ENCODE assay signal across 8 cellular contexts in genomic region chrX:64394874-64395567, GRCh38. TPM values are rescaled to one million over a fixed set of nuclear protein-coding genes. Genes with fewer than 3 reads are reported as not detected.
A peak's percentile ranks its signal among the peaks of the same experiment; 100 is the strongest.
DNase-seq lines count a peak whose midpoint lies in the region; ATAC-seq, FAIRE-seq and TF ChIP-seq lines count a peak whose summit lies in the region.

Gene MTMR8 (minus strand): TSS chrX:64395452. CDS start chrX:64395363, 89 bp downstream.

- peak; percentile 74 for DNase-seq in CD1c-positive myeloid dendritic cell (ENCODE audit: extremely low spot score)
- DNase-seq in HL-60 (ENCODE audit: low read depth in 1 of 2, low spot score in 1 of 2) = peak; percentile 51 to 76
- DNase-seq in RCC 7860 (ENCODE audit: low spot score) = peak; percentile 11
- peak; percentile 20 for DNase-seq in activated gamma-delta T cell (lab: John Stamatoyannopoulos, UW)
- peak; percentile 73 for DNase-seq in Right ventricle myocardium superior
- DNase-seq in pancreas = peak; percentile 72 to 91 (median 82)
- peak; percentile 18 for DNase-seq in thoracic aorta (ENCODE audit: low spot score)

- FAIRE-seq in RCC 7860 (lab: Jason Lieb, UNC) (peak; percentile 22), pancreas (lab: Jason Lieb, UNC) (no peak)

- TF ChIP-seq CTCF in HL-60 (IDR thresholded peaks at IDR 0.05; ENCODE audit: insufficient read depth, low read length) (no peak), pancreas (IDR thresholded peaks at IDR 0.05) (no peak), thoracic aorta (IDR thresholded peaks at IDR 0.05) (no peak)

- no peaks in the 10 kb centered on the region for H3K4me1 ChIP-seq in pancreas
- peaks cover 0 to 4% of the 10 kb centered on the region in 2 donors for H3K4me1 ChIP-seq in thoracic aorta (ENCODE audit: control insufficient read depth in 1 of 2, low read depth in 2 of 2)

- intact Hi-C loops in Right ventricle myocardium superior (cut with DNase I) (no loop called here), pancreas (cut with DNase I) (no loop called here)

- H3K36me3 ChIP-seq in pancreas = no peaks in the 10 kb centered on the region
- no peaks in the 10 kb centered on the region for H3K36me3 ChIP-seq in thoracic aorta

- ATAC-seq in GM19467 (IDR thresholded peaks at IDR 0.05; ENCODE audit: unreplicated experiment) (peak; percentile 88), Right ventricle myocardium superior (ENCODE audit: poor library complexity) (peak; percentile 82), pancreas (peak; percentile 98 to 99 (median 98)), thoracic aorta (ENCODE audit: insufficient number of reproducible peaks, low FRiP score, low read depth) (peak; percentile 79)

- H3K27ac ChIP-seq in HL-60 (replicated peaks) (peak within 1 kb of the TSS; percentile 62), pancreas (no peak within 1 kb of the TSS), thoracic aorta (peak within 1 kb of the TSS; percentile 19 to 56)

- peak within 1 kb of the TSS; percentile 81 for H3K4me3 ChIP-seq in HL-60 (replicated peaks; ENCODE audit: insufficient read depth, low read length)
- peak within 1 kb of the TSS; percentile 31 to 49 (median 40) for H3K4me3 ChIP-seq in pancreas
- H3K4me3 ChIP-seq in thoracic aorta = peak within 1 kb of the TSS; percentile 79

- WGBS in pancreas, 2 donors = 1 to 26% methylated on average over 38 to 40 of the region's 40 CpGs

- no peaks in the 10 kb centered on the region for H3K9me3 ChIP-seq in pancreas
- H3K9me3 ChIP-seq in thoracic aorta = no peaks in the 10 kb centered on the region

- H3K27me3 ChIP-seq in HL-60 (ENCODE audit: insufficient read depth, poor library complexity, severe bottlenecking) (no peaks in the 10 kb centered on the region), pancreas (peaks cover 0 to 6% (median 0%) of the 10 kb centered on the region in 4 donors), thoracic aorta (replicated peaks; ENCODE audit: insufficient read depth) (no peaks in the 10 kb centered on the region)

RNA-seq across cellular contexts. Expression of gene MTMR8, which starts in this region (rescaled TPM):
- total RNA-seq in Right ventricle myocardium superior (0.51 TPM), pancreas (1 to 10 TPM in 5 of 6 donors, under 1 TPM in 1; 0.91 to 1.7 (median 1.3) TPM), thoracic aorta (10 to 100 TPM in 1 of 2 donors, 1 to 10 TPM in 1; 3.5 to 12.1 TPM)
- polyA plus RNA-seq in pancreas = under 1 TPM; 0.35 to 0.99 TPM

Comparison
In these comparisons a context has a peak if more than half of its experiments do, and no peak if none do; other contexts are left out.
1. Peak in DNase-seq and ATAC-seq in Right ventricle myocardium superior; RNA of the gene not detected or under 1 TPM.
2. DNase-seq: peak in every context shown above with its lines; median percentile 82 in pancreas; 74 in CD1c-positive myeloid dendritic cell; 73 in Right ventricle myocardium superior; 64 in HL-60; 20 in activated gamma-delta T cell; 18 in thoracic aorta; 11 in RCC 7860.
3. H3K27ac ChIP-seq: peak in HL-60 (single experiment) and thoracic aorta (2 of 2); none in pancreas (0 of 4).
4. Peak in every context shown above with its lines, with median percentiles within 50 percentile points of each other: ATAC-seq and H3K4me3 ChIP-seq.